ENCODE assay signal across 8 cellular contexts in genomic region chr1:1692714-1693647, GRCh38. TPM values are rescaled to one million over a fixed set of nuclear protein-coding genes. Genes with fewer than 3 reads are reported as not detected.
DNase-seq lines count a peak whose midpoint lies in the region; ATAC-seq and TF ChIP-seq lines count a peak whose summit lies in the region.
"Not testable (repeated sequence)": the region's sequence is repeated elsewhere in the genome, so short reads cannot be mapped to it uniquely, and the experiment has no call there.

Gene SLC35E2B, minus strand, starts transcription at chr1:1692795. Its CDS starts 16,096 bp downstream, at chr1:1676699.

- not testable (repeated sequence) for H3K9me3 ChIP-seq in cardiac muscle cell (ENCODE audit: low read depth); tibial nerve

- TF ChIP-seq EP300 in tibial nerve (IDR thresholded peaks at IDR 0.05) = peak in 1 of 2 donors; percentile 83

- 0% methylated on average over 5 of the region's 98 CpGs; no CpG with 5 or more reads in 1 of the 2 donors for WGBS in tibial nerve, 2 donors

- TF ChIP-seq POLR2A in tibial nerve (IDR thresholded peaks at IDR 0.05) = not testable (repeated sequence)

- DNase-seq in NCI-H1436 (lab: John Stamatoyannopoulos, UW) = peak; percentile 83
- peak; percentile 98 for DNase-seq in T follicular helper cell (ENCODE audit: low read depth)
- DNase-seq in activated naive CD8-positive, alpha-beta T cell treated with anti-CD3 and anti-CD28 coated beads, Interleukin-2, amount 50 U/mL, for 16 hours (ENCODE audit: low read depth, low spot score) = peak; percentile 51
- peak; percentile 93 to 98 for DNase-seq in cardiac muscle cell (ENCODE audit: low read depth in 1 of 2, low spot score in 1 of 2)
- DNase-seq in posterior cingulate gyrus = peak; percentile 89 to 99 (median 96)
- DNase-seq in tibial nerve (ENCODE audit: low spot score in 2 of 2) = peak; percentile 91 to 94

- ATAC-seq in HG02798 (IDR thresholded peaks at IDR 0.05; ENCODE audit: poor library complexity, unreplicated experiment) = peak; percentile 78

- not testable (repeated sequence) for TF ChIP-seq CTCF in GM12875 (IDR thresholded peaks at IDR 0.05; ENCODE audit: borderline replicate concordance, insufficient read depth, low read depth, low read length); cardiac muscle cell (IDR thresholded peaks at IDR 0.05; ENCODE audit: low read depth, low read length)
- TF ChIP-seq CTCF in tibial nerve (IDR thresholded peaks at IDR 0.05) = peak in 2 of 5 experiments; percentile 11 to 46

- H3K36me3 ChIP-seq in cardiac muscle cell, tibial nerve: not testable (repeated sequence)

- intact Hi-C loops in posterior cingulate gyrus (cut with DNase I) = not testable (repeated sequence)

- peak within 1 kb of the TSS; percentile 95 for H3K27ac ChIP-seq in cardiac muscle cell
- peak within 1 kb of the TSS; percentile 68 to 95 (median 87) for H3K27ac ChIP-seq in tibial nerve

- H3K4me3 ChIP-seq in GM12875 (ENCODE audit: low read depth, low read length) = peak within 1 kb of the TSS; percentile 66
- H3K4me3 ChIP-seq in cardiac muscle cell = peak within 1 kb of the TSS; percentile 79
- H3K4me3 ChIP-seq in tibial nerve = peak within 1 kb of the TSS; percentile 52 to 67 (median 66)

- not testable (repeated sequence) for H3K27me3 ChIP-seq in cardiac muscle cell, tibial nerve

- H3K4me1 ChIP-seq in cardiac muscle cell (ENCODE audit: low read depth) = not testable (repeated sequence)
- H3K4me1 ChIP-seq in tibial nerve = peaks cover 0 to 13% (median 0%) of the 10 kb centered on the region in 4 donors

RNA-seq across cellular contexts. Expression of gene SLC35E2B, which starts in this region (rescaled TPM):
- total RNA-seq in cardiac muscle cell (57.9 and 74.6 TPM in 2 replicates), tibial nerve (10 to 100 TPM; 38.2 to 67.8 (median 46.1) TPM)
- 30.7 and 44.3 TPM in 2 replicates for polyA plus RNA-seq in cardiac muscle cell

Comparison
In these comparisons a context has a peak if more than half of its experiments do, and no peak if none do; other contexts are left out.
1. Peak in every context shown above with its lines: DNase-seq, ATAC-seq, H3K4me3 ChIP-seq and H3K27ac ChIP-seq.